17 cellular contexts compared by ENCODE assay signal in the genomic region with DNA sequence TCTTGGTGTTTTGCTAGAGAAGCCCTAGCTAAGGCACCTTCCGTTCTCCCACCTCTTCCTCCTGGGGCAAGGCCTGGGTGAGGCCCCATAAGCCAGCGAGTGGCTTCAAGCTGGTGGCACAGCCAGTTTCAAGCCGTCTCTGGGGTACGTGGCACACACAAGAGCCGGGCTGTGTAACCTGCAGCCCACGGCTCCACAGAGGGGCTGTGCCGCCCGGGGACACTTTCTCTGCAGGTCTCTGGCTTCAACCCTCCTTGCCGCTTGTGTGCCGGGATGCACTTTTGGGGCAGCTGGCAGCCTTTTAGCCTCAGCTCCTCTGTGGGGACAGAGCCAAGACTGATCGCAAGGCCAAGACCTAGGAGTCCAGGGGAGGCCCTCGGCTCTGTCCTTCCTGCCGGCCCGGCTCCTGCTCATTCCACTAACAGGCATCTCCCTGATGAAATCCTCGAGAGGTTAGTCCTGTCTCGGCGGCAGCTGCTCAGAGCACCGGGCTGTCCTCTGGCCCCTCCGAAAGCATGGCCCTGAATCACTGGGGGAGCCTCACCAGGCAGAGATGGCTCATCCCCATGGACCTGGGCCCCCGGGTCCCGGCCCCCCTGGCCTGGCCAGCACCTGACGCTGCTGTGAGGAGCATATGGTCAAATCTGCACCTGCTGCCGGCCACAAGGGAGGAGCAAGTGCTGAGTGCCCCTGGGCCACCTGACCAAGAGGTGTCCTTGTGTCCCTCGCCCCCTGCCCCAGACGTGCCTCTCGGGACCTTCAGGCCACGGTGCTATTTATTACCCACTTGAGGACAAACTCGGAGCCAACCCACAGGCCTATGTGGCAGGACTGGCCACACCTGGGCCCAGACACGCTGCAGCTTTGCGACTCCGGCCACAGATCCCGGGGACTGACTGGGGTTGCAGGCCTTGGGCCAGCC.
DNase-seq lines count a peak whose midpoint lies in the region; ATAC-seq and TF ChIP-seq lines count a peak whose summit lies in the region.
"Had no signal": no experiment of that assay in that cellular context is flagged by ENCODE, and none has a peak within 500 bp of the region (broad histone marks: within the 10 kb centered on the region; RNA-seq: fewer than 3 reads in every experiment).

No MANE protein-coding gene starts in this region.

- no peaks in the 10 kb centered on the region for H3K9me3 Mint-ChIP-seq in activated T-cell treated with anti-CD3 and anti-CD28 coated beads, Interleukin-2, amount 50 U/mL, for 24 hours
- H3K9me3 Mint-ChIP-seq in activated CD4-positive, alpha-beta memory T cell treated with anti-CD3 and anti-CD28 coated beads for 36 hours = no peaks in the 10 kb centered on the region
- no peaks in the 10 kb centered on the region for H3K9me3 Mint-ChIP-seq in endothelial cell (ENCODE audit: unreplicated experiment)
- H3K9me3 Mint-ChIP-seq: IgD-negative memory B cell; stimulated activated naive CD8-positive, alpha-beta T cell treated with anti-CD3 and anti-CD28 coated beads, Interleukin-15, amount 100 ng/mL, for 72 hours had no signal

- TF ChIP-seq POLR2A in lower leg skin (IDR thresholded peaks at IDR 0.05) (no peak), sigmoid colon (IDR thresholded peaks at IDR 0.05) (no peak)

- H3K36me3 ChIP-seq in sigmoid colon = no peaks in the 10 kb centered on the region

- H3K4me1 Mint-ChIP-seq in activated T-cell treated with anti-CD3 and anti-CD28 coated beads, Interleukin-2, amount 50 U/mL, for 24 hours (ENCODE audit: low read depth) = no peaks in the 10 kb centered on the region
- H3K4me1 Mint-ChIP-seq in activated CD4-positive, alpha-beta memory T cell treated with anti-CD3 and anti-CD28 coated beads for 36 hours (ENCODE audit: low read depth) = no peaks in the 10 kb centered on the region
- H3K4me1 Mint-ChIP-seq in endothelial cell (ENCODE audit: unreplicated experiment) = no peaks in the 10 kb centered on the region
- H3K4me1 Mint-ChIP-seq: stimulated activated naive CD8-positive, alpha-beta T cell treated with anti-CD3 and anti-CD28 coated beads, Interleukin-15, amount 100 ng/mL, for 72 hours had no signal

- H3K4me3 ChIP-seq in lower leg skin (ENCODE audit: low read depth, poor library complexity, severe bottlenecking) (no peak overlapping the region), sigmoid colon (no peak overlapping the region)
- H3K4me3 ChIP-seq: dorsolateral prefrontal cortex, SK-N-MC had no signal

- H3K4me3 Mint-ChIP-seq in activated T-cell treated with anti-CD3 and anti-CD28 coated beads, Interleukin-2, amount 50 U/mL, for 24 hours = no peak overlapping the region
- no peak overlapping the region for H3K4me3 Mint-ChIP-seq in activated CD4-positive, alpha-beta memory T cell treated with anti-CD3 and anti-CD28 coated beads for 36 hours
- H3K4me3 Mint-ChIP-seq in endothelial cell (ENCODE audit: unreplicated experiment) = no peak overlapping the region
- H3K4me3 Mint-ChIP-seq: IgD-negative memory B cell; stimulated activated naive CD8-positive, alpha-beta T cell treated with anti-CD3 and anti-CD28 coated beads, Interleukin-15, amount 100 ng/mL, for 72 hours had no signal

- POLR2A ChIA-PET in activated CD4-positive, alpha-beta memory T cell treated with anti-CD3 and anti-CD28 coated beads for 36 hours (lab: Charles Lee) = no interaction called here

- no peaks in the 10 kb centered on the region for H3K36me3 Mint-ChIP-seq in activated T-cell treated with anti-CD3 and anti-CD28 coated beads, Interleukin-2, amount 50 U/mL, for 24 hours (ENCODE audit: low read depth)
- no peaks in the 10 kb centered on the region for H3K36me3 Mint-ChIP-seq in activated CD4-positive, alpha-beta memory T cell treated with anti-CD3 and anti-CD28 coated beads for 36 hours
- no peaks in the 10 kb centered on the region for H3K36me3 Mint-ChIP-seq in endothelial cell (ENCODE audit: low read depth, unreplicated experiment)
- H3K36me3 Mint-ChIP-seq: IgD-negative memory B cell had no signal

- H3K27ac ChIP-seq in sigmoid colon = no peak overlapping the region
- H3K27ac ChIP-seq: SK-N-MC had no signal

- no peak overlapping the region for H3K27ac Mint-ChIP-seq in activated T-cell treated with anti-CD3 and anti-CD28 coated beads, Interleukin-2, amount 50 U/mL, for 24 hours
- no peak overlapping the region for H3K27ac Mint-ChIP-seq in activated CD4-positive, alpha-beta memory T cell treated with anti-CD3 and anti-CD28 coated beads for 36 hours
- H3K27ac Mint-ChIP-seq in endothelial cell (ENCODE audit: unreplicated experiment) = no peak overlapping the region
- H3K27ac Mint-ChIP-seq: IgD-negative memory B cell; stimulated activated naive CD8-positive, alpha-beta T cell treated with anti-CD3 and anti-CD28 coated beads, Interleukin-15, amount 100 ng/mL, for 72 hours had no signal

- no peak for TF ChIP-seq EP300 in sigmoid colon (IDR thresholded peaks at IDR 0.05)

- DNase-seq in activated T-cell treated with anti-CD3 and anti-CD28 coated beads, Interleukin-2, amount 50 U/mL, for 48 hours = peak; percentile 7 to 12
- DNase-seq in activated T-cell treated with anti-CD3 and anti-CD28 coated beads, Interleukin-2, amount 50 U/mL, for 24 hours = no peak
- peak; percentile 6 for DNase-seq in activated CD4-positive, alpha-beta memory T cell treated with anti-CD3 and anti-CD28 coated beads for 36 hours
- DNase-seq in lower leg skin (ENCODE audit: low spot score in 2 of 2) = peak; percentile 12 to 80
- peak; percentile 60 for DNase-seq in sigmoid colon
- no peak for DNase-seq in endothelial cell (ENCODE audit: low spot score)
- DNase-seq: NCI-H2081; NCI-H526; OCI-M1; stimulated activated CD4-positive, alpha-beta T cell treated with anti-CD3 and anti-CD28 coated beads, Interleukin-12 subunit alpha, Interleukin-12 subunit beta, amount 100 ng/mL, for 4 hours had no signal

- WGBS in lower leg skin, 2 donors = 89 to 90% methylated on average over 19 to 29 of the region's 32 CpGs
- 93 to 94% methylated on average over 32 of the region's 32 CpGs for whole genome bisulfite sequencing in sigmoid colon, 2 donors

- ATAC-seq in HG03196 (IDR thresholded peaks at IDR 0.05; ENCODE audit: unreplicated experiment) = no peak
- no peak for ATAC-seq in GM21447 (IDR thresholded peaks at IDR 0.05; ENCODE audit: unreplicated experiment)
- ATAC-seq: stimulated activated naive CD8-positive, alpha-beta T cell treated with anti-CD3 and anti-CD28 coated beads, Interleukin-15, amount 100 ng/mL, for 72 hours had no signal

- no peaks in the 10 kb centered on the region for H3K27me3 ChIP-seq in sigmoid colon
- H3K27me3 ChIP-seq: dorsolateral prefrontal cortex had no signal

- intact Hi-C loops in activated CD4-positive, alpha-beta memory T cell treated with anti-CD3 and anti-CD28 coated beads for 36 hours (cut with micrococcal nuclease) = no loop called here
- intact Hi-C loops in lower leg skin (cut with DNase I; ENCODE audit: low total_unique reads) = no loop called here
- intact Hi-C loops in sigmoid colon (cut with DNase I) = no loop called here

- H3K27me3 Mint-ChIP-seq in activated T-cell treated with anti-CD3 and anti-CD28 coated beads, Interleukin-2, amount 50 U/mL, for 24 hours = no peaks in the 10 kb centered on the region
- no peaks in the 10 kb centered on the region for H3K27me3 Mint-ChIP-seq in activated CD4-positive, alpha-beta memory T cell treated with anti-CD3 and anti-CD28 coated beads for 36 hours
- H3K27me3 Mint-ChIP-seq in endothelial cell (ENCODE audit: unreplicated experiment) = peaks cover 4% of the 10 kb centered on the region
- H3K27me3 Mint-ChIP-seq: stimulated activated naive CD8-positive, alpha-beta T cell treated with anti-CD3 and anti-CD28 coated beads, Interleukin-15, amount 100 ng/mL, for 72 hours had no signal

- H3K9me3 ChIP-seq in sigmoid colon = no peaks in the 10 kb centered on the region
- H3K9me3 ChIP-seq: Caco-2 had no signal

- H3K4me1 ChIP-seq in sigmoid colon = no peaks in the 10 kb centered on the region

- CTCF ChIA-PET in activated CD4-positive, alpha-beta memory T cell treated with anti-CD3 and anti-CD28 coated beads for 36 hours (lab: Charles Lee) = no interaction called here

- TF ChIP-seq CTCF in lower leg skin (IDR thresholded peaks at IDR 0.05) = no peak
- TF ChIP-seq CTCF in sigmoid colon (IDR thresholded peaks at IDR 0.05) = no peak
- TF ChIP-seq CTCF in endothelial cell (IDR thresholded peaks at IDR 0.05; ENCODE audit: unreplicated experiment) = no peak

Comparison
In these comparisons a context has a peak if more than half of its experiments do, and no peak if none do; other contexts are left out.
1. DNase-seq: peak in activated T-cell treated with anti-CD3 and anti-CD28 coated beads, Interleukin-2, amount 50 U/mL, for 48 hours (2 of 2), activated CD4-positive, alpha-beta memory T cell treated with anti-CD3 and anti-CD28 coated beads for 36 hours (single experiment), lower leg skin (2 of 2) and sigmoid colon (single experiment); none in activated T-cell treated with anti-CD3 and anti-CD28 coated beads, Interleukin-2, amount 50 U/mL, for 24 hours (single experiment) and endothelial cell (single experiment).